Comparison of ENCODE assay signal across 8 cellular contexts in the genomic region with DNA sequence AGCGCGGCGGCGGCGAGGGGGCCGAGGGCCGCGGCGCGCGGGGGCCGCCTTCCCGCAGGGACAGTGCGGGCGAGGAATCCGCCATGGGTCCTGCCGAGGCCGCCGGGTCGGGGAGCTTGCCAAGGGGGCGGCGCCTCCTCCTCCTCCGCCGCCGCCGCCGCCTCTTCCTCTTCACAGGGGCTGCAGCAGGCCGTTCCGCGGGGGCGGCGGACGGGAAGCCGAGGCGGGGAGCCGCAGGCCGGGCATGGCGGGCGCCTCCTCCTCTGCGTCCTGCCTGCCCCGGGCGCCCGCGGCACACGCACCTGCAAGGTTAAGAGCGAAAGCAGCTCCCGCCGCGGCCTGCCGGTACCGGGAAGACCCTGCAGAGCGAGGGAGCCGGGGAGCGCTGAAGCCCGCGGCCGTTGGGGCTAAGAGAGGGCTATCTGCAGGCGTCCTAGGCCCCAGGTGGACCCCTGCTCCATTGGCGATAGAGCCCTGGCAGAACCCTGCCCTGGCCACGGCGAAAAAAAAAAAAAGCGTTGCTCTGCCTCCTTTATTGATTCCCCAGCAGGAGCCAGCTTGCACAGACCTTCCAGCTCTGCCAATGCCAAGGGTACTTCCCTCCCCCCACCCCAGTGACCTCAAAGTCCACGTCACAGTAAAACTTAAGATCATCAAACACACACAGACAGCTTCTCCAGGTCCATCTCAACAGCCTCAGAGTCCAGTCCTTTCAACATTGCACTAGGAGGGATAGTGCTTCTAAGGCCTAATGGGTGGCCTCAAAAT. TPM values are rescaled to one million over a fixed set of nuclear protein-coding genes. Genes with fewer than 3 reads are reported as not detected.
DNase-seq lines count a peak whose midpoint lies in the region; ATAC-seq and TF ChIP-seq lines count a peak whose summit lies in the region.

A gene with protein sequence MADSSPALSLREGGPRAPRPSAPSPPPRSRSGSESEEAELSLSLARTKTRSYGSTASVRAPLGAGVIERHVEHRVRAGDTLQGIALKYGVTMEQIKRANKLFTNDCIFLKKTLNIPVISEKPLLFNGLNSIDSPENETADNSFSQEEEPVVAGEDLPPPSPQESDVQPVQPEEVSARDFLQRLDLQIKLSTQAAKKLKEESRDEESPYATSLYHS (minus strand): TSS at position 118 of the 768 bp plus-strand sequence. CDS start 33 bp downstream, at position 85.

- H2BK120ac ChIP-seq in mesendoderm (ENCODE audit: low read depth, low read length), result no peak within 1 kb of the TSS

- intact Hi-C loops in activated CD8-positive, alpha-beta T cell treated with anti-CD3 and anti-CD28 coated beads for 36 hours (cut with micrococcal nuclease), result loop anchor here (2.0 to 5.0 kb wide), 2 partner anchors 39 to 85 kb away; no protein-coding TSS in a partner anchor

- peaks cover 44% of the 10 kb centered on the region for H3K4me1 Mint-ChIP-seq in activated CD8-positive, alpha-beta T cell treated with anti-CD3 and anti-CD28 coated beads for 36 hours (ENCODE audit: low read depth)
- peaks cover 44 to 53% of the 10 kb centered on the region in 2 donors for H3K4me1 Mint-ChIP-seq in effector memory CD8-positive, alpha-beta T cell (ENCODE audit: low read depth in 2 of 2)

- H3K27ac Mint-ChIP-seq in activated CD8-positive, alpha-beta T cell treated with anti-CD3 and anti-CD28 coated beads for 36 hours, result peak within 1 kb of the TSS; percentile 87
- H3K27ac Mint-ChIP-seq in effector memory CD8-positive, alpha-beta T cell, result peak within 1 kb of the TSS; percentile 98

- no peak within 1 kb of the TSS for H3K4ac ChIP-seq in mesendoderm (ENCODE audit: low read depth, low read length)

- H3K36me3 Mint-ChIP-seq in activated CD8-positive, alpha-beta T cell treated with anti-CD3 and anti-CD28 coated beads for 36 hours (ENCODE audit: low read depth), result peaks cover 11% of the 10 kb centered on the region
- peaks cover 14% of the 10 kb centered on the region for H3K36me3 Mint-ChIP-seq in effector memory CD8-positive, alpha-beta T cell (ENCODE audit: insufficient read depth)

- no peak for TF ChIP-seq CTCF in activated CD8-positive, alpha-beta T cell treated with anti-CD3 and anti-CD28 coated beads for 36 hours (IDR thresholded peaks at IDR 0.05)

- H3K4me3 ChIP-seq in mesendoderm (ENCODE audit: low read length), result peak within 1 kb of the TSS; percentile 46

- ATAC-seq in HG02678 (IDR thresholded peaks at IDR 0.05; ENCODE audit: unreplicated experiment), result peak; percentile 49
- peak; percentile 57 for ATAC-seq in activated CD8-positive, alpha-beta T cell treated with anti-CD3 and anti-CD28 coated beads for 36 hours
- peak; percentile 57 for ATAC-seq in effector memory CD8-positive, alpha-beta T cell (replicated peaks)

- H3K56ac ChIP-seq in mesendoderm (ENCODE audit: low read length), result peak within 1 kb of the TSS; percentile 90

- peak within 1 kb of the TSS; percentile 85 for H3K23ac ChIP-seq in mesendoderm (ENCODE audit: low read length)

- peak; percentile 71 for DNase-seq in DMS 273 (lab: John Stamatoyannopoulos, UW; ENCODE audit: unreplicated experiment)
- no peak for DNase-seq in DMS 273 treated with DMSO at 0.1 percent for 48 hours (lab: John Stamatoyannopoulos, UW)
- peak; percentile 54 for DNase-seq in NCI-H446 treated with DMSO at 0.1 percent for 48 hours (lab: John Stamatoyannopoulos, UW)
- DNase-seq in activated CD8-positive, alpha-beta T cell treated with anti-CD3 and anti-CD28 coated beads for 36 hours, result peak; percentile 81
- DNase-seq in effector memory CD8-positive, alpha-beta T cell, result peak; percentile 48 to 60 (median 58)
- peak; percentile 42 for DNase-seq in mesendoderm
- DNase-seq in stimulated activated CD8-positive, alpha-beta memory T cell treated with anti-CD3 and anti-CD28 coated beads, Interleukin-15, amount 100 ng/mL, for 24 hours (ENCODE audit: low read depth), result peak; percentile 36

- CTCF ChIA-PET in activated CD8-positive, alpha-beta T cell treated with anti-CD3 and anti-CD28 coated beads for 36 hours (lab: Charles Lee), result interaction anchor here (0.7 to 9.0 kb wide), 9 partner anchors 9 to 87 kb away, joined by 3 to 92 read pairs (median 3); no protein-coding TSS in a partner anchor

- H3K9ac ChIP-seq in mesendoderm (ENCODE audit: low read length), result peak within 1 kb of the TSS; percentile 74

- H3K79me2 ChIP-seq in mesendoderm (ENCODE audit: control insufficient read depth, insufficient read depth, low read length), result no peaks in the 10 kb centered on the region

- POLR2A ChIA-PET in activated CD8-positive, alpha-beta T cell treated with anti-CD3 and anti-CD28 coated beads for 36 hours (lab: Charles Lee), result interaction anchor here (0.6 to 2.3 kb wide), 19 partner anchors 9 to 234 kb away, joined by 3 to 19 read pairs (median 3); partner anchors contain the start of genes LEO1, SCG3, TMOD2 and TMOD3

- no peak within 1 kb of the TSS for H2AK5ac ChIP-seq in mesendoderm (ENCODE audit: low read length)

- no peaks in the 10 kb centered on the region for H3K36me3 ChIP-seq in mesendoderm (ENCODE audit: control insufficient read depth, insufficient read depth, low read length)

- peak within 1 kb of the TSS; percentile 75 for H3K4me2 ChIP-seq in mesendoderm (ENCODE audit: low read length)

- H4K5ac ChIP-seq in mesendoderm (ENCODE audit: low read length), result no peak within 1 kb of the TSS

- H2BK15ac ChIP-seq in mesendoderm (replicated peaks; ENCODE audit: low read depth), result no peak within 1 kb of the TSS

- WGBS in mesendoderm (ENCODE audit: extremely low coverage, insufficient coverage, low lambda C conversion rate), result no CpG with 5 or more reads among the region's 63 CpGs

- H2BK5ac ChIP-seq in mesendoderm (ENCODE audit: low read length), result no peak within 1 kb of the TSS

- peak within 1 kb of the TSS; percentile 54 for H3K18ac ChIP-seq in mesendoderm (ENCODE audit: low read length)

- no peaks in the 10 kb centered on the region for H3K9me3 Mint-ChIP-seq in activated CD8-positive, alpha-beta T cell treated with anti-CD3 and anti-CD28 coated beads for 36 hours
- no peaks in the 10 kb centered on the region for H3K9me3 Mint-ChIP-seq in effector memory CD8-positive, alpha-beta T cell

- H3K27ac ChIP-seq in mesendoderm (ENCODE audit: low read depth, low read length), result no peak within 1 kb of the TSS

- H3K4me1 ChIP-seq in mesendoderm (ENCODE audit: control insufficient read depth, low read depth, low read length), result no peaks in the 10 kb centered on the region

- no peaks in the 10 kb centered on the region for H3K27me3 Mint-ChIP-seq in activated CD8-positive, alpha-beta T cell treated with anti-CD3 and anti-CD28 coated beads for 36 hours
- no peaks in the 10 kb centered on the region for H3K27me3 Mint-ChIP-seq in effector memory CD8-positive, alpha-beta T cell

- H3K27me3 ChIP-seq in mesendoderm (ENCODE audit: insufficient read depth, low read length, poor library complexity), result peaks cover 5% of the 10 kb centered on the region

- H4K8ac ChIP-seq in mesendoderm (ENCODE audit: low read depth, low read length), result no peak within 1 kb of the TSS

- peak within 1 kb of the TSS; percentile 82 for H3K4me3 Mint-ChIP-seq in activated CD8-positive, alpha-beta T cell treated with anti-CD3 and anti-CD28 coated beads for 36 hours
- H3K4me3 Mint-ChIP-seq in effector memory CD8-positive, alpha-beta T cell, result peak within 1 kb of the TSS; percentile 86 to 92

- H3K79me1 ChIP-seq in mesendoderm (ENCODE audit: low read length), result no peaks in the 10 kb centered on the region

RNA-seq across cellular contexts. Expression of the gene that starts here (rescaled TPM):
- total RNA-seq in activated CD8-positive, alpha-beta T cell treated with anti-CD3 and anti-CD28 coated beads for 36 hours, result 10 to 100 TPM; 18.5 to 19.0 TPM
- polyA plus RNA-seq in mesendoderm (2013, experiment 1 of 2), result 2.3 TPM
- polyA plus RNA-seq in mesendoderm (2013, experiment 2 of 2), result 2.7 TPM
